Comparison of ENCODE assay signal across 27 cellular contexts in the genomic region with DNA sequence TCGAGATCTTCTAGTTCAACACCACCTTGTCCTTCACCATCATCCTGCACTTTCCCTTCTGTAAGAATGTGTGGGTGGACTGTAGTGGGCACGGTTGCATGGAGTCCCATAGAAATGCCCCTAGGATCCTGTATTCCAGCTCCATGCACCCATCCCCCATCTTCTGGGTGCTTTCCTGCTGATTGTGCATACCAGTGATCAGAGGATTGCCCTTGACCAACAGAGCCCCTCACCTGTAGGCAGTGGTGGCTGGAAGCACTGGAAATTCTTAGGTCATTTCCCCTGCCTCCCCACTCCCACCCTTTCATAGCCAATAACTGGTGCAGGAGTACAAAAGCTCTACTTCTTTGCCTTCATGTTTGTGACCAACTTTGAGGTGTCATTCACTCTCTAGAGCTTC.
A peak's percentile ranks its signal among the peaks of the same experiment; 100 is the strongest.
DNase-seq lines count a peak whose midpoint lies in the region; ATAC-seq, FAIRE-seq and TF ChIP-seq lines count a peak whose summit lies in the region.
"Had no signal": no experiment of that assay in that cellular context is flagged by ENCODE, and none has a peak within 500 bp of the region (broad histone marks: within the 10 kb centered on the region; RNA-seq: fewer than 3 reads in every experiment).

No MANE protein-coding gene starts in this region.

- H2BK12ac ChIP-seq in H1 (ENCODE audit: low read depth, low read length) = no peak overlapping the region

- TF ChIP-seq POLR2A in H1 (IDR thresholded peaks at IDR 0.05; ENCODE audit: control extremely low read depth in 1 of 2, low read depth in 2 of 2, low read length in 2 of 2) = no peak

- CTCF ChIA-PET in H1 (lab: Charles Lee; ENCODE audit: partially characterized antibody) = interaction anchor here (1.1 to 1.6 kb wide), 3 partner anchors 12 to 240 kb away, joined by 3 to 4 read pairs (median 3); no protein-coding TSS in a partner anchor
- CTCF ChIA-PET in RWPE1 (lab: Yijun Ruan, JAX) = no interaction called here

- peaks cover 14% of the 10 kb centered on the region; the same call in 2 of the 3 replicates for H3K4me1 Mint-ChIP-seq in GM23338
- no peaks in the 10 kb centered on the region for H3K4me1 Mint-ChIP-seq in neural progenitor cell
- H3K4me1 Mint-ChIP-seq: B cell had no signal

- H3K9me3 Mint-ChIP-seq in GM23338 = no peaks in the 10 kb centered on the region
- H3K9me3 Mint-ChIP-seq in neural progenitor cell = no peaks in the 10 kb centered on the region
- H3K9me3 Mint-ChIP-seq: CD4-positive, alpha-beta T cell; CD8-positive, alpha-beta T cell had no signal

- no peak overlapping the region for H3K27ac ChIP-seq in GM23338 (ENCODE audit: low read depth)
- no peak overlapping the region for H3K27ac ChIP-seq in H1 (ENCODE audit: low read depth, low read length)
- H3K27ac ChIP-seq in mesendoderm (ENCODE audit: low read depth, low read length) = no peak overlapping the region
- no peak overlapping the region for H3K27ac ChIP-seq in RWPE1
- H3K27ac ChIP-seq in neural progenitor cell = no peak overlapping the region
- H3K27ac ChIP-seq: 22Rv1; A549; BLaER1 treated with 17β-estradiol and CSF1 and Interleukin-3, amounts not matched to agents 10 nM and 100 nM; C4-2B had no signal

- H2BK120ac ChIP-seq in H1 (replicated peaks; ENCODE audit: low read depth, low read length) (no peak overlapping the region), mesendoderm (ENCODE audit: low read depth, low read length) (no peak overlapping the region)

- H4K91ac ChIP-seq in H1 (replicated peaks; ENCODE audit: insufficient read length, low read length) = no peak overlapping the region

- H3K79me2 ChIP-seq in GM23338 (replicated peaks; ENCODE audit: insufficient read depth) (no peaks in the 10 kb centered on the region), H1 (ENCODE audit: control insufficient read depth in 1 of 2, insufficient read depth in 2 of 2, low read length in 2 of 2) (no peaks in the 10 kb centered on the region), mesendoderm (ENCODE audit: control insufficient read depth, insufficient read depth, low read length) (no peaks in the 10 kb centered on the region), neural progenitor cell (ENCODE audit: low read depth) (no peaks in the 10 kb centered on the region)

- TF ChIP-seq EP300 in H1 (IDR thresholded peaks at IDR 0.05; ENCODE audit: borderline replicate concordance in 1 of 2, low read depth in 2 of 2, low read length in 2 of 2) = no peak

- H3K4me3 Mint-ChIP-seq in GM23338 (no peak overlapping the region), neural progenitor cell (no peak overlapping the region)
- H3K4me3 Mint-ChIP-seq: B cell; CD4-positive, alpha-beta T cell; CD8-positive, alpha-beta T cell had no signal

- H3K9me3 ChIP-seq in H1 (ENCODE audit: insufficient read depth in 2 of 2, low read depth in 1 of 2, low read length in 1 of 2) (no peaks in the 10 kb centered on the region), neural progenitor cell (ENCODE audit: low read depth) (no peaks in the 10 kb centered on the region)
- H3K9me3 ChIP-seq: A549; BLaER1 treated with 17β-estradiol and CSF1 and Interleukin-3, amounts not matched to agents 10 nM and 100 nM had no signal

- H4K8ac ChIP-seq in H1 (ENCODE audit: extremely low read depth, insufficient read depth, low read length) (no peak overlapping the region), mesendoderm (ENCODE audit: low read depth, low read length) (no peak overlapping the region)

- H4K20me1 ChIP-seq in GM23338 (replicated peaks; ENCODE audit: insufficient read depth) = no peaks in the 10 kb centered on the region
- no peaks in the 10 kb centered on the region for H4K20me1 ChIP-seq in H1 (replicated peaks in 1 of 2; ENCODE audit: control insufficient read depth in 1 of 2, insufficient read depth in 2 of 2, low read length in 2 of 2)
- H4K20me1 ChIP-seq in neural progenitor cell (ENCODE audit: low read depth) = no peaks in the 10 kb centered on the region
- H4K20me1 ChIP-seq: BLaER1 treated with 17β-estradiol and CSF1 and Interleukin-3, amounts not matched to agents 10 nM and 100 nM had no signal

- H3K23me2 ChIP-seq in H1 (ENCODE audit: low read depth, low read length) = no peaks in the 10 kb centered on the region

- POLR2A ChIA-PET in H1 (lab: Charles Lee; ENCODE audit: partially characterized antibody) = no interaction called here
- POLR2A ChIA-PET in RWPE1 (lab: Yijun Ruan, JAX; ENCODE audit: low non-redundant PET) = no interaction called here

- no peak overlapping the region for H2AK5ac ChIP-seq in H1 (ENCODE audit: low read depth, low read length)
- H2AK5ac ChIP-seq in mesendoderm (ENCODE audit: low read length) = no peak overlapping the region

- TF ChIP-seq CTCF in GM23338 (conservative IDR thresholded peaks at IDR 0.05; ENCODE audit: low read depth in 2 of 2) (no peak), H1 (IDR thresholded peaks at IDR 0.05; ENCODE audit: control extremely low read depth in 1 of 3, insufficient read depth in 1 of 3, low read depth in 1 of 3, low read length in 3 of 3) (no peak), RWPE1 (conservative IDR thresholded peaks at IDR 0.05; ENCODE audit: low read depth) (no peak), neural progenitor cell (IDR thresholded peaks at IDR 0.05) (no peak)

- H3K36me3 ChIP-seq in GM23338 (ENCODE audit: insufficient read depth) (no peaks in the 10 kb centered on the region), H1 (ENCODE audit: control insufficient read depth in 2 of 4, insufficient read depth in 4 of 4, low read length in 3 of 4) (no peaks in the 10 kb centered on the region), mesendoderm (ENCODE audit: control insufficient read depth, insufficient read depth, low read length) (no peaks in the 10 kb centered on the region), neural progenitor cell (no peaks in the 10 kb centered on the region)
- H3K36me3 ChIP-seq: BLaER1 treated with 17β-estradiol and CSF1 and Interleukin-3, amounts not matched to agents 10 nM and 100 nM had no signal

- H2BK5ac ChIP-seq in H1 (ENCODE audit: low read depth, low read length) (no peak overlapping the region), mesendoderm (ENCODE audit: low read length) (no peak overlapping the region)

- no peak overlapping the region for H2BK15ac ChIP-seq in H1 (ENCODE audit: low read length)
- no peak overlapping the region for H2BK15ac ChIP-seq in mesendoderm (replicated peaks; ENCODE audit: low read depth)

- no peak overlapping the region for H3K56ac ChIP-seq in H1 (replicated peaks; ENCODE audit: insufficient read length, low read depth, low read length)
- H3K56ac ChIP-seq in mesendoderm (ENCODE audit: low read length) = no peak overlapping the region

- peaks cover 3% of the 10 kb centered on the region; the same call in 1 of the 3 replicates for H3K36me3 Mint-ChIP-seq in GM23338 (ENCODE audit: low read depth)
- H3K36me3 Mint-ChIP-seq in neural progenitor cell = no peaks in the 10 kb centered on the region
- H3K36me3 Mint-ChIP-seq: CD8-positive, alpha-beta T cell had no signal

- no peaks in the 10 kb centered on the region for H3K79me1 ChIP-seq in H1 (ENCODE audit: low read depth, low read length)
- no peaks in the 10 kb centered on the region for H3K79me1 ChIP-seq in mesendoderm (ENCODE audit: low read length)

- no peak overlapping the region for H3K14ac ChIP-seq in H1 (ENCODE audit: insufficient read length)

- TF ChIP-seq RAD21 in H1 (IDR thresholded peaks at IDR 0.05 in 1 of 2, conservative IDR thresholded peaks at IDR 0.05 in 1 of 2; ENCODE audit: low read depth in 2 of 2, low read length in 2 of 2) = no peak

- H3K27ac Mint-ChIP-seq in GM23338 (no peak overlapping the region), neural progenitor cell (no peak overlapping the region)
- H3K27ac Mint-ChIP-seq: B cell; CD4-positive, alpha-beta T cell; CD8-positive, alpha-beta T cell had no signal

- FAIRE-seq in H1 (lab: Jason Lieb, UNC) (no peak), frontal cortex (lab: Jason Lieb, UNC) (no peak)
- FAIRE-seq: A549, GM12878, GM12892, GM18507, GM19239 had no signal

- no peak overlapping the region for H3K4me3 ChIP-seq in GM23338
- no peak overlapping the region for H3K4me3 ChIP-seq in H1 (ENCODE audit: extremely low read depth in 1 of 4, insufficient read depth in 2 of 4, low read depth in 3 of 4, low read length in 4 of 4)
- H3K4me3 ChIP-seq in mesendoderm (ENCODE audit: low read length) = no peak overlapping the region
- no peak overlapping the region for H3K4me3 ChIP-seq in neural progenitor cell
- H3K4me3 ChIP-seq: A549; BLaER1 treated with 17β-estradiol and CSF1 and Interleukin-3, amounts not matched to agents 10 nM and 100 nM; GM12878 had no signal

- ATAC-seq in GM23338 (peak; percentile 74), HG03196 (IDR thresholded peaks at IDR 0.05; ENCODE audit: unreplicated experiment) (no peak)
- ATAC-seq: A549; CD8-positive, alpha-beta T cell; GM12878 had no signal

- no peaks in the 10 kb centered on the region for H3K9me2 ChIP-seq in GM23338 (ENCODE audit: insufficient read depth)

- H3K18ac ChIP-seq in H1 (ENCODE audit: extremely low read depth, low read length) = no peak overlapping the region
- H3K18ac ChIP-seq in mesendoderm (ENCODE audit: low read length) = no peak overlapping the region

- H3K27me3 Mint-ChIP-seq in GM23338 (ENCODE audit: insufficient read depth, low read depth, poor library complexity) (no peaks in the 10 kb centered on the region), neural progenitor cell (ENCODE audit: insufficient read depth, low read depth) (no peaks in the 10 kb centered on the region)
- H3K27me3 Mint-ChIP-seq: B cell; CD4-positive, alpha-beta T cell had no signal

- H3K9ac ChIP-seq in H1 (replicated peaks in 1 of 4; ENCODE audit: extremely low read depth in 1 of 4, low read depth in 3 of 4, low read length in 3 of 4) (no peak overlapping the region), mesendoderm (ENCODE audit: low read length) (no peak overlapping the region), neural progenitor cell (no peak overlapping the region)
- H3K9ac ChIP-seq: BLaER1 treated with 17β-estradiol and CSF1 and Interleukin-3, amounts not matched to agents 10 nM and 100 nM had no signal

- 85% methylated on average over 2 of the region's 2 CpGs; no CpG with 5 or more reads in 1 of the 2 experiments for WGBS in H1 (ENCODE audit: extremely low coverage in 1 of 2, insufficient coverage in 1 of 2, insufficient read length in 1 of 2, insufficient replicate concordance in 2 of 2, low coverage in 1 of 2, low lambda C conversion rate in 2 of 2, missing lambda C conversion rate in 1 of 2), 2 experiments
- WGBS in mesendoderm (ENCODE audit: extremely low coverage, insufficient coverage, low lambda C conversion rate) = no CpG with 5 or more reads among the region's 2 CpGs

- H3K4me1 ChIP-seq in GM23338 (ENCODE audit: insufficient read depth) (no peaks in the 10 kb centered on the region; the same call in 1 of the 2 replicates), H1 (replicated peaks in 1 of 4; ENCODE audit: control insufficient read depth in 3 of 4, insufficient read depth in 4 of 4, low read length in 3 of 4) (no peaks in the 10 kb centered on the region), mesendoderm (ENCODE audit: control insufficient read depth, low read depth, low read length) (no peaks in the 10 kb centered on the region), neural progenitor cell (no peaks in the 10 kb centered on the region)
- H3K4me1 ChIP-seq: A549; BLaER1 treated with 17β-estradiol and CSF1 and Interleukin-3, amounts not matched to agents 10 nM and 100 nM had no signal

- H3K4ac ChIP-seq in H1 (replicated peaks; ENCODE audit: insufficient read length, low read depth, low read length) (no peak overlapping the region), mesendoderm (ENCODE audit: low read depth, low read length) (no peak overlapping the region)

- no peaks in the 10 kb centered on the region for H3F3A ChIP-seq in GM23338 (replicated peaks; ENCODE audit: low read depth)
- H3F3A ChIP-seq in neural progenitor cell (ENCODE audit: low read depth) = no peaks in the 10 kb centered on the region

- peak; percentile 24 for DNase-seq in GM23338 (ENCODE audit: low spot score)
- DNase-seq in H1 (ENCODE audit: low read depth in 1 of 2, low spot score in 2 of 2) = no peak
- peak; percentile 16 for DNase-seq in iPS-NIHi11 (ENCODE audit: low spot score)
- peak; percentile 36 for DNase-seq in mesendoderm
- DNase-seq in RWPE1 (ENCODE audit: low spot score) = no peak
- DNase-seq in frontal cortex (ENCODE audit: low spot score in 2 of 2) = no peak
- DNase-seq in neural progenitor cell (ENCODE audit: low spot score) = no peak
- DNase-seq: AML-193; CD4-positive, alpha-beta T cell; CD8-positive, alpha-beta T cell; DMS 273 treated with DMSO at 0.1 percent for 48 hours; DMS153; DMS53; DMS79; DND-41; EL; GDM1 had no signal

- H2AFZ ChIP-seq in GM23338 = peak overlapping the region; percentile 66; the same call in 1 of the 2 replicates
- peak overlapping the region; percentile 39; the same call in 1 of the 2 replicates for H2AFZ ChIP-seq in H1 (ENCODE audit: low read length)
- no peak overlapping the region for H2AFZ ChIP-seq in neural progenitor cell (replicated peaks)

- no peak overlapping the region for H2BK20ac ChIP-seq in H1 (ENCODE audit: low read length)

- no peak overlapping the region for H3K23ac ChIP-seq in H1 (ENCODE audit: insufficient read length)
- no peak overlapping the region for H3K23ac ChIP-seq in mesendoderm (ENCODE audit: low read length)

- H3K27me3 ChIP-seq in GM23338 (ENCODE audit: insufficient read depth) (no peaks in the 10 kb centered on the region), H1 (replicated peaks in 1 of 4; ENCODE audit: control insufficient read depth in 3 of 4, extremely low read depth in 1 of 4, insufficient read depth in 3 of 4, low read length in 3 of 4) (peaks cover 0 to 1% (median 0%) of the 10 kb centered on the region in 4 experiments; a peak in 1 of 7 replicates), mesendoderm (ENCODE audit: insufficient read depth, low read length, poor library complexity) (no peaks in the 10 kb centered on the region), neural progenitor cell (no peaks in the 10 kb centered on the region)
- H3K27me3 ChIP-seq: BLaER1 treated with 17β-estradiol and CSF1 and Interleukin-3, amounts not matched to agents 10 nM and 100 nM had no signal

- H3K4me2 ChIP-seq in GM23338 = no peak overlapping the region
- H3K4me2 ChIP-seq in H1 (ENCODE audit: insufficient read depth in 1 of 2, low read depth in 2 of 2, low read length in 2 of 2) = no peak overlapping the region
- no peak overlapping the region for H3K4me2 ChIP-seq in mesendoderm (ENCODE audit: low read length)
- H3K4me2 ChIP-seq in neural progenitor cell = no peak overlapping the region
- H3K4me2 ChIP-seq: A549; BLaER1 treated with 17β-estradiol and CSF1 and Interleukin-3, amounts not matched to agents 10 nM and 100 nM had no signal

- H4K5ac ChIP-seq in H1 (ENCODE audit: insufficient read length, low read depth, low read length) (no peak overlapping the region), mesendoderm (ENCODE audit: low read length) (no peak overlapping the region)

Comparison
In these comparisons a context has a peak if more than half of its experiments do, and no peak if none do; other contexts are left out.
1. DNase-seq: peak in GM23338 (single experiment), iPS-NIHi11 (single experiment) and mesendoderm (single experiment); none in H1 (0 of 2), RWPE1 (single experiment), frontal cortex (0 of 2) and neural progenitor cell (single experiment).